Comparison of ENCODE assay signal across 1 cellular context in the genomic region with DNA sequence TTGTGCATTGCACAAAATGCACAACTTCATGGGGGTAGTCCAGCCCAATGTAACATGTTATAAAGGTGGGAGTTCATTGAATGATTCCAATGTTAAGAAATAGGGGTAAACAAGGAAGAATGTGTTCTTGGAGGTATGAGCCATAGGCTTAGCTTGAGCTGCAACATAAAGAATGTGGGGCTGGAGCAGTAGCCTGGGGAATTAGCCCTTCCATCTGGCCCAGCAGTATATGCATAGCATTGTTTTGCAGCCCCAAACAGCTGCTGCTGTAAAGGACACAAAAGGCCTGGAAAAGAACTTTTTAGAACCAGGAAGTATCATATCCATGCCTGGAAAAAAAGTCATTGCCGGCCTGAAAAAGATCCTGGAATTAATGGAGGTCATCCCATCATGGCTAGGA.
TF ChIP-seq lines count a peak whose summit lies in the region.

No MANE protein-coding gene starts in this region.

TF ChIP-seq in GM23338, 12 proteins besides CTCF, POLR2A, EP300 and RAD21:
- TF ChIP-seq, protein P1, sequence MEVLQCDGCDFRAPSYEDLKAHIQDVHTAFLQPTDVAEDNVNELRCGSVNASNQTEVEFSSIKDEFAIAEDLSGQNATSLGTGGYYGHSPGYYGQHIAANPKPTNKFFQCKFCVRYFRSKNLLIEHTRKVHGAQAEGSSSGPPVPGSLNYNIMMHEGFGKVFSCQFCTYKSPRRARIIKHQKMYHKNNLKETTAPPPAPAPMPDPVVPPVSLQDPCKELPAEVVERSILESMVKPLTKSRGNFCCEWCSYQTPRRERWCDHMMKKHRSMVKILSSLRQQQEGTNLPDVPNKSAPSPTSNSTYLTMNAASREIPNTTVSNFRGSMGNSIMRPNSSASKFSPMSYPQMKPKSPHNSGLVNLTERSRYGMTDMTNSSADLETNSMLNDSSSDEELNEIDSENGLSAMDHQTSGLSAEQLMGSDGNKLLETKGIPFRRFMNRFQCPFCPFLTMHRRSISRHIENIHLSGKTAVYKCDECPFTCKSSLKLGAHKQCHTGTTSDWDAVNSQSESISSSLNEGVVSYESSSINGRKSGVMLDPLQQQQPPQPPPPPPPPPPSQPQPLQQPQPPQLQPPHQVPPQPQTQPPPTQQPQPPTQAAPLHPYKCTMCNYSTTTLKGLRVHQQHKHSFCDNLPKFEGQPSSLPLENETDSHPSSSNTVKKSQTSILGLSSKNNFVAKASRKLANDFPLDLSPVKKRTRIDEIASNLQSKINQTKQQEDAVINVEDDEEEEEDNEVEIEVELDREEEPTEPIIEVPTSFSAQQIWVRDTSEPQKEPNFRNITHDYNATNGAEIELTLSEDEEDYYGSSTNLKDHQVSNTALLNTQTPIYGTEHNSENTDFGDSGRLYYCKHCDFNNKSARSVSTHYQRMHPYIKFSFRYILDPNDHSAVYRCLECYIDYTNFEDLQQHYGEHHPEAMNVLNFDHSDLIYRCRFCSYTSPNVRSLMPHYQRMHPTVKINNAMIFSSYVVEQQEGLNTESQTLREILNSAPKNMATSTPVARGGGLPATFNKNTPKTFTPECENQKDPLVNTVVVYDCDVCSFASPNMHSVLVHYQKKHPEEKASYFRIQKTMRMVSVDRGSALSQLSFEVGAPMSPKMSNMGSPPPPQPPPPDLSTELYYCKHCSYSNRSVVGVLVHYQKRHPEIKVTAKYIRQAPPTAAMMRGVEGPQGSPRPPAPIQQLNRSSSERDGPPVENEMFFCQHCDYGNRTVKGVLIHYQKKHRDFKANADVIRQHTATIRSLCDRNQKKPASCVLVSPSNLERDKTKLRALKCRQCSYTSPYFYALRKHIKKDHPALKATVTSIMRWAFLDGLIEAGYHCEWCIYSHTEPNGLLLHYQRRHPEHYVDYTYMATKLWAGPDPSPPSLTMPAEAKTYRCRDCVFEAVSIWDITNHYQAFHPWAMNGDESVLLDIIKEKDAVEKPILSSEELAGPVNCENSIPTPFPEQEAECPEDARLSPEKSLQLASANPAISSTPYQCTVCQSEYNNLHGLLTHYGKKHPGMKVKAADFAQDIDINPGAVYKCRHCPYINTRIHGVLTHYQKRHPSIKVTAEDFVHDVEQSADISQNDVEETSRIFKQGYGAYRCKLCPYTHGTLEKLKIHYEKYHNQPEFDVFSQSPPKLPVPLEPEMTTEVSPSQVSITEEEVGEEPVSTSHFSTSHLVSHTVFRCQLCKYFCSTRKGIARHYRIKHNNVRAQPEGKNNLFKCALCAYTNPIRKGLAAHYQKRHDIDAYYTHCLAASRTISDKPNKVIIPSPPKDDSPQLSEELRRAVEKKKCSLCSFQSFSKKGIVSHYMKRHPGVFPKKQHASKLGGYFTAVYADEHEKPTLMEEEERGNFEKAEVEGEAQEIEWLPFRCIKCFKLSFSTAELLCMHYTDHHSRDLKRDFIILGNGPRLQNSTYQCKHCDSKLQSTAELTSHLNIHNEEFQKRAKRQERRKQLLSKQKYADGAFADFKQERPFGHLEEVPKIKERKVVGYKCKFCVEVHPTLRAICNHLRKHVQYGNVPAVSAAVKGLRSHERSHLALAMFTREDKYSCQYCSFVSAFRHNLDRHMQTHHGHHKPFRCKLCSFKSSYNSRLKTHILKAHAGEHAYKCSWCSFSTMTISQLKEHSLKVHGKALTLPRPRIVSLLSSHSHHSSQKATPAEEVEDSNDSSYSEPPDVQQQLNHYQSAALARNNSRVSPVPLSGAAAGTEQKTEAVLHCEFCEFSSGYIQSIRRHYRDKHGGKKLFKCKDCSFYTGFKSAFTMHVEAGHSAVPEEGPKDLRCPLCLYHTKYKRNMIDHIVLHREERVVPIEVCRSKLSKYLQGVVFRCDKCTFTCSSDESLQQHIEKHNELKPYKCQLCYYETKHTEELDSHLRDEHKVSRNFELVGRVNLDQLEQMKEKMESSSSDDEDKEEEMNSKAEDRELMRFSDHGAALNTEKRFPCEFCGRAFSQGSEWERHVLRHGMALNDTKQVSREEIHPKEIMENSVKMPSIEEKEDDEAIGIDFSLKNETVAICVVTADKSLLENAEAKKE (CRISPR knock-in tag; IDR thresholded peaks at IDR 0.05): no peak
- TF ChIP-seq ZNF331 (CRISPR knock-in tag; IDR thresholded peaks at IDR 0.05; ENCODE audit: low read depth) (no peak), ZNF114 (CRISPR knock-in tag; IDR thresholded peaks at IDR 0.05) (no peak), STAT1 (IDR thresholded peaks at IDR 0.05; ENCODE audit: unreplicated experiment) (no peak), NANOG (IDR thresholded peaks at IDR 0.05; ENCODE audit: borderline replicate concordance) (no peak), POLR2AphosphoS5 (IDR thresholded peaks at IDR 0.05; ENCODE audit: low read depth) (no peak), JUNB (IDR thresholded peaks at IDR 0.05; ENCODE audit: unreplicated experiment) (no peak), EZH2phosphoT487 (IDR thresholded peaks at IDR 0.05; ENCODE audit: unreplicated experiment) (no peak), EZH2 (IDR thresholded peaks at IDR 0.05; ENCODE audit: low read depth, unreplicated experiment) (no peak), CREB1 (CRISPR knock-in tag; IDR thresholded peaks at IDR 0.05; ENCODE audit: low read depth) (no peak), REST (IDR thresholded peaks at IDR 0.05; ENCODE audit: unreplicated experiment) (no peak)
- TF ChIP-seq, protein P2, sequence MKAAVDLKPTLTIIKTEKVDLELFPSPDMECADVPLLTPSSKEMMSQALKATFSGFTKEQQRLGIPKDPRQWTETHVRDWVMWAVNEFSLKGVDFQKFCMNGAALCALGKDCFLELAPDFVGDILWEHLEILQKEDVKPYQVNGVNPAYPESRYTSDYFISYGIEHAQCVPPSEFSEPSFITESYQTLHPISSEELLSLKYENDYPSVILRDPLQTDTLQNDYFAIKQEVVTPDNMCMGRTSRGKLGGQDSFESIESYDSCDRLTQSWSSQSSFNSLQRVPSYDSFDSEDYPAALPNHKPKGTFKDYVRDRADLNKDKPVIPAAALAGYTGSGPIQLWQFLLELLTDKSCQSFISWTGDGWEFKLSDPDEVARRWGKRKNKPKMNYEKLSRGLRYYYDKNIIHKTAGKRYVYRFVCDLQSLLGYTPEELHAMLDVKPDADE (IDR thresholded peaks at IDR 0.05): no peak
